ENCODE assay signal across 1 cellular context in genomic region chr22:49966716-49967332, GRCh38.
TF ChIP-seq lines count a peak whose summit lies in the region.

No MANE protein-coding gene starts in this region.

TF ChIP-seq in HepG2, 621 proteins besides CTCF, POLR2A, EP300 and RAD21 (continued from another document and continues in another):
- TF ChIP-seq ZBTB4 (CRISPR knock-in tag; IDR thresholded peaks at IDR 0.05; ENCODE audit: borderline replicate concordance) (no peak), ZNF17 (CRISPR knock-in tag; IDR thresholded peaks at IDR 0.05) (no peak), NR3C1 (CRISPR knock-in tag; IDR thresholded peaks at IDR 0.05) (no peak), FOXK1 (CRISPR knock-in tag; IDR thresholded peaks at IDR 0.05; ENCODE audit: borderline replicate concordance, low read depth) (peak; percentile 11; the same call in 1 of the 2 replicates), HMGXB4 (CRISPR knock-in tag; IDR thresholded peaks at IDR 0.05; ENCODE audit: borderline replicate concordance in 1 of 2, low read depth in 1 of 2) (peak in 1 of 2 experiments; percentile 42; a peak in 1 of 4 replicates), ZNF572 (CRISPR knock-in tag; IDR thresholded peaks at IDR 0.05) (no peak), SPEN (CRISPR knock-in tag; IDR thresholded peaks at IDR 0.05; ENCODE audit: low read depth) (no peak), HNRNPLL (IDR thresholded peaks at IDR 0.05; ENCODE audit: low read depth, low read length, poor library complexity, severe bottlenecking) (peak; percentile 46), FOXK2 (IDR thresholded peaks at IDR 0.05) (no peak), HCFC1 (IDR thresholded peaks at IDR 0.05; ENCODE audit: low read depth, low read length) (no peak), DNMT3B (CRISPR knock-in tag; conservative IDR thresholded peaks at IDR 0.05) (no peak), SMARCC2 (IDR thresholded peaks at IDR 0.05) (no peak), CENPT (CRISPR knock-in tag; IDR thresholded peaks at IDR 0.05; ENCODE audit: low read depth) (no peak), ZNF777 (CRISPR knock-in tag; IDR thresholded peaks at IDR 0.05) (peak; percentile 34; the same call in 1 of the 2 replicates), SRSF4 (IDR thresholded peaks at IDR 0.05; ENCODE audit: low read depth, low read length, poor library complexity, severe bottlenecking) (no peak), CREB1 (IDR thresholded peaks at IDR 0.05) (no peak), CREB1 (CRISPR knock-in tag; IDR thresholded peaks at IDR 0.05) (no peak), NR1H2 (CRISPR knock-in tag; IDR thresholded peaks at IDR 0.05; ENCODE audit: borderline replicate concordance, low read depth) (0 out of 2 replicates have a peak, but pooled peaks have one; percentile 15), TOPORS (CRISPR knock-in tag; IDR thresholded peaks at IDR 0.05) (no peak), MBNL3 (CRISPR knock-in tag; conservative IDR thresholded peaks at IDR 0.05) (no peak), NFATC3 (CRISPR knock-in tag; IDR thresholded peaks at IDR 0.05) (no peak), ZKSCAN1 (IDR thresholded peaks at IDR 0.05; ENCODE audit: low read length) (no peak), CBX1 (IDR thresholded peaks at IDR 0.05; ENCODE audit: low read depth) (no peak), DMTF1 (CRISPR knock-in tag; IDR thresholded peaks at IDR 0.05) (no peak), ZSCAN20 (CRISPR knock-in tag; IDR thresholded peaks at IDR 0.05; ENCODE audit: borderline replicate concordance) (no peak), ATRX (CRISPR knock-in tag; IDR thresholded peaks at IDR 0.05; ENCODE audit: borderline replicate concordance) (no peak), CBX5 (CRISPR knock-in tag; IDR thresholded peaks at IDR 0.05; ENCODE audit: borderline replicate concordance) (no peak), ZNF652 (CRISPR knock-in tag; IDR thresholded peaks at IDR 0.05; ENCODE audit: borderline replicate concordance, low read depth) (no peak), ATF5 (CRISPR knock-in tag; IDR thresholded peaks at IDR 0.05; ENCODE audit: low read depth) (no peak), RARA (CRISPR knock-in tag; IDR thresholded peaks at IDR 0.05) (peak; percentile 60; the same call in 1 of the 2 replicates), FLYWCH1 (CRISPR knock-in tag; IDR thresholded peaks at IDR 0.05) (no peak), CBFB (CRISPR knock-in tag; IDR thresholded peaks at IDR 0.05) (0 out of 2 replicates have a peak, but pooled peaks have one; percentile 4)
- TF ChIP-seq, protein P1, sequence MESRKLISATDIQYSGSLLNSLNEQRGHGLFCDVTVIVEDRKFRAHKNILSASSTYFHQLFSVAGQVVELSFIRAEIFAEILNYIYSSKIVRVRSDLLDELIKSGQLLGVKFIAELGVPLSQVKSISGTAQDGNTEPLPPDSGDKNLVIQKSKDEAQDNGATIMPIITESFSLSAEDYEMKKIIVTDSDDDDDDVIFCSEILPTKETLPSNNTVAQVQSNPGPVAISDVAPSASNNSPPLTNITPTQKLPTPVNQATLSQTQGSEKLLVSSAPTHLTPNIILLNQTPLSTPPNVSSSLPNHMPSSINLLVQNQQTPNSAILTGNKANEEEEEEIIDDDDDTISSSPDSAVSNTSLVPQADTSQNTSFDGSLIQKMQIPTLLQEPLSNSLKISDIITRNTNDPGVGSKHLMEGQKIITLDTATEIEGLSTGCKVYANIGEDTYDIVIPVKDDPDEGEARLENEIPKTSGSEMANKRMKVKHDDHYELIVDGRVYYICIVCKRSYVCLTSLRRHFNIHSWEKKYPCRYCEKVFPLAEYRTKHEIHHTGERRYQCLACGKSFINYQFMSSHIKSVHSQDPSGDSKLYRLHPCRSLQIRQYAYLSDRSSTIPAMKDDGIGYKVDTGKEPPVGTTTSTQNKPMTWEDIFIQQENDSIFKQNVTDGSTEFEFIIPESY (CRISPR knock-in tag; IDR thresholded peaks at IDR 0.05) = no peak
- TF ChIP-seq, protein P2, sequence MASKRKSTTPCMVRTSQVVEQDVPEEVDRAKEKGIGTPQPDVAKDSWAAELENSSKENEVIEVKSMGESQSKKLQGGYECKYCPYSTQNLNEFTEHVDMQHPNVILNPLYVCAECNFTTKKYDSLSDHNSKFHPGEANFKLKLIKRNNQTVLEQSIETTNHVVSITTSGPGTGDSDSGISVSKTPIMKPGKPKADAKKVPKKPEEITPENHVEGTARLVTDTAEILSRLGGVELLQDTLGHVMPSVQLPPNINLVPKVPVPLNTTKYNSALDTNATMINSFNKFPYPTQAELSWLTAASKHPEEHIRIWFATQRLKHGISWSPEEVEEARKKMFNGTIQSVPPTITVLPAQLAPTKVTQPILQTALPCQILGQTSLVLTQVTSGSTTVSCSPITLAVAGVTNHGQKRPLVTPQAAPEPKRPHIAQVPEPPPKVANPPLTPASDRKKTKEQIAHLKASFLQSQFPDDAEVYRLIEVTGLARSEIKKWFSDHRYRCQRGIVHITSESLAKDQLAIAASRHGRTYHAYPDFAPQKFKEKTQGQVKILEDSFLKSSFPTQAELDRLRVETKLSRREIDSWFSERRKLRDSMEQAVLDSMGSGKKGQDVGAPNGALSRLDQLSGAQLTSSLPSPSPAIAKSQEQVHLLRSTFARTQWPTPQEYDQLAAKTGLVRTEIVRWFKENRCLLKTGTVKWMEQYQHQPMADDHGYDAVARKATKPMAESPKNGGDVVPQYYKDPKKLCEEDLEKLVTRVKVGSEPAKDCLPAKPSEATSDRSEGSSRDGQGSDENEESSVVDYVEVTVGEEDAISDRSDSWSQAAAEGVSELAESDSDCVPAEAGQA (IDR thresholded peaks at IDR 0.05; ENCODE audit: low read depth) = peak; percentile 29; the same call in 1 of the 2 replicates
- TF ChIP-seq, protein P2 (CRISPR knock-in tag; IDR thresholded peaks at IDR 0.05; ENCODE audit: borderline replicate concordance) = no peak
- TF ChIP-seq, protein P3, sequence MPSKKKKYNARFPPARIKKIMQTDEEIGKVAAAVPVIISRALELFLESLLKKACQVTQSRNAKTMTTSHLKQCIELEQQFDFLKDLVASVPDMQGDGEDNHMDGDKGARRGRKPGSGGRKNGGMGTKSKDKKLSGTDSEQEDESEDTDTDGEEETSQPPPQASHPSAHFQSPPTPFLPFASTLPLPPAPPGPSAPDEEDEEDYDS (CRISPR knock-in tag; IDR thresholded peaks at IDR 0.05) = no peak; the same call in none of the 2 replicates
- TF ChIP-seq, protein P4, sequence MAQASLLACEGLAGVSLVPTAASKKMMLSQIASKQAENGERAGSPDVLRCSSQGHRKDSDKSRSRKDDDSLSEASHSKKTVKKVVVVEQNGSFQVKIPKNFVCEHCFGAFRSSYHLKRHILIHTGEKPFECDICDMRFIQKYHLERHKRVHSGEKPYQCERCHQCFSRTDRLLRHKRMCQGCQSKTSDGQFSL (CRISPR knock-in tag; IDR thresholded peaks at IDR 0.05) = no peak
- TF ChIP-seq, protein P5, sequence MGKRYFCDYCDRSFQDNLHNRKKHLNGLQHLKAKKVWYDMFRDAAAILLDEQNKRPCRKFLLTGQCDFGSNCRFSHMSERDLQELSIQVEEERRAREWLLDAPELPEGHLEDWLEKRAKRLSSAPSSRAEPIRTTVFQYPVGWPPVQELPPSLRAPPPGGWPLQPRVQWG (CRISPR knock-in tag; IDR thresholded peaks at IDR 0.05; ENCODE audit: borderline replicate concordance, low read depth) = no peak
- TF ChIP-seq, protein P6, sequence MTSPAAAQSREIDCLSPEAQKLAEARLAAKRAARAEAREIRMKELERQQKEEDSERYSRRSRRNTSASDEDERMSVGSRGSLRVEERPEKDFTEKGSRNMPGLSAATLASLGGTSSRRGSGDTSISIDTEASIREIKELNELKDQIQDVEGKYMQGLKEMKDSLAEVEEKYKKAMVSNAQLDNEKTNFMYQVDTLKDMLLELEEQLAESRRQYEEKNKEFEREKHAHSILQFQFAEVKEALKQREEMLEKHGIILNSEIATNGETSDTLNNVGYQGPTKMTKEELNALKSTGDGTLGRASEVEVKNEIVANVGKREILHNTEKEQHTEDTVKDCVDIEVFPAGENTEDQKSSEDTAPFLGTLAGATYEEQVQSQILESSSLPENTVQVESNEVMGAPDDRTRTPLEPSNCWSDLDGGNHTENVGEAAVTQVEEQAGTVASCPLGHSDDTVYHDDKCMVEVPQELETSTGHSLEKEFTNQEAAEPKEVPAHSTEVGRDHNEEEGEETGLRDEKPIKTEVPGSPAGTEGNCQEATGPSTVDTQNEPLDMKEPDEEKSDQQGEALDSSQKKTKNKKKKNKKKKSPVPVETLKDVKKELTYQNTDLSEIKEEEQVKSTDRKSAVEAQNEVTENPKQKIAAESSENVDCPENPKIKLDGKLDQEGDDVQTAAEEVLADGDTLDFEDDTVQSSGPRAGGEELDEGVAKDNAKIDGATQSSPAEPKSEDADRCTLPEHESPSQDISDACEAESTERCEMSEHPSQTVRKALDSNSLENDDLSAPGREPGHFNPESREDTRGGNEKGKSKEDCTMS (CRISPR knock-in tag; conservative IDR thresholded peaks at IDR 0.05) = no peak
- TF ChIP-seq, protein P7, sequence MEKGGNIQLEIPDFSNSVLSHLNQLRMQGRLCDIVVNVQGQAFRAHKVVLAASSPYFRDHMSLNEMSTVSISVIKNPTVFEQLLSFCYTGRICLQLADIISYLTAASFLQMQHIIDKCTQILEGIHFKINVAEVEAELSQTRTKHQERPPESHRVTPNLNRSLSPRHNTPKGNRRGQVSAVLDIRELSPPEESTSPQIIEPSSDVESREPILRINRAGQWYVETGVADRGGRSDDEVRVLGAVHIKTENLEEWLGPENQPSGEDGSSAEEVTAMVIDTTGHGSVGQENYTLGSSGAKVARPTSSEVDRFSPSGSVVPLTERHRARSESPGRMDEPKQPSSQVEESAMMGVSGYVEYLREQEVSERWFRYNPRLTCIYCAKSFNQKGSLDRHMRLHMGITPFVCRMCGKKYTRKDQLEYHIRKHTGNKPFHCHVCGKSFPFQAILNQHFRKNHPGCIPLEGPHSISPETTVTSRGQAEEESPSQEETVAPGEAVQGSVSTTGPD (CRISPR knock-in tag; IDR thresholded peaks at IDR 0.05) = peak; percentile 58; the same call in 1 of the 2 replicates
